In genomic region chr13:28204690-28205443, GRCh38 we compare ENCODE assay signal across 12 cellular contexts.
DNase-seq lines count a peak whose midpoint lies in the region; ATAC-seq lines count a peak whose summit lies in the region.
"Had no signal": no experiment of that assay in that cellular context is flagged by ENCODE, and none has a peak within 500 bp of the region (broad histone marks: within the 10 kb centered on the region; RNA-seq: fewer than 3 reads in every experiment).

No MANE protein-coding gene starts in this region.

- intact Hi-C loops in left ventricle myocardium superior (cut with micrococcal nuclease), result no loop called here

- H3K36me3 Mint-ChIP-seq in activated CD8-positive, alpha-beta memory T cell treated with anti-CD3 and anti-CD28 coated beads, Interleukin-2, amount 10 ng/mL, durations not matched to agents 7 days and 5 days, result peaks cover 26% of the 10 kb centered on the region
- peaks cover 47% of the 10 kb centered on the region for H3K36me3 Mint-ChIP-seq in activated naive CD8-positive, alpha-beta T cell treated with anti-CD3 and anti-CD28 coated beads for 36 hours
- H3K36me3 Mint-ChIP-seq in stimulated activated effector memory CD8-positive, alpha-beta T cell treated with anti-CD3 and anti-CD28 coated beads, Interleukin-12 subunit alpha, Interleukin-12 subunit beta, amount 100 ng/mL, for 72 hours, result peaks cover 61% of the 10 kb centered on the region

- DNase-seq in activated CD8-positive, alpha-beta memory T cell treated with anti-CD3 and anti-CD28 coated beads, Interleukin-2, amount 50 U/mL, for 48 hours, result peak; percentile 65
- DNase-seq in activated CD8-positive, alpha-beta memory T cell treated with anti-CD3 and anti-CD28 coated beads, Interleukin-2, amount 10 ng/mL, durations not matched to agents 7 days and 5 days, result no peak
- peak; percentile 57 for DNase-seq in activated naive CD8-positive, alpha-beta T cell treated with anti-CD3 and anti-CD28 coated beads for 36 hours
- no peak for DNase-seq in stimulated activated effector memory CD8-positive, alpha-beta T cell treated with anti-CD3 and anti-CD28 coated beads, Interleukin-12 subunit alpha, Interleukin-12 subunit beta, amount 100 ng/mL, for 72 hours (ENCODE audit: low spot score in 2 of 2)
- DNase-seq in anterior cingulate cortex (lab: John Stamatoyannopoulos, UW) (no peak), left ventricle myocardium superior (no peak), activated gamma-delta T cell (lab: John Stamatoyannopoulos, UW) (no peak)
- DNase-seq: DND-41, erythroblast, KG1 had no signal

- CTCF ChIA-PET in activated CD8-positive, alpha-beta memory T cell treated with anti-CD3 and anti-CD28 coated beads, Interleukin-2, amount 10 ng/mL, durations not matched to agents 7 days and 5 days (lab: Charles Lee), result no interaction called here

- no peaks in the 10 kb centered on the region for H3K27me3 Mint-ChIP-seq in activated CD8-positive, alpha-beta memory T cell treated with anti-CD3 and anti-CD28 coated beads, Interleukin-2, amount 10 ng/mL, durations not matched to agents 7 days and 5 days
- H3K27me3 Mint-ChIP-seq in activated naive CD8-positive, alpha-beta T cell treated with anti-CD3 and anti-CD28 coated beads for 36 hours, result no peaks in the 10 kb centered on the region
- H3K27me3 Mint-ChIP-seq: central memory CD8-positive, alpha-beta T cell had no signal

- H3K4me1 Mint-ChIP-seq in activated CD8-positive, alpha-beta memory T cell treated with anti-CD3 and anti-CD28 coated beads, Interleukin-2, amount 10 ng/mL, durations not matched to agents 7 days and 5 days, result peaks cover 8% of the 10 kb centered on the region
- peaks cover 39% of the 10 kb centered on the region for H3K4me1 Mint-ChIP-seq in activated naive CD8-positive, alpha-beta T cell treated with anti-CD3 and anti-CD28 coated beads for 36 hours
- peaks cover 34% of the 10 kb centered on the region for H3K4me1 Mint-ChIP-seq in stimulated activated effector memory CD8-positive, alpha-beta T cell treated with anti-CD3 and anti-CD28 coated beads, Interleukin-12 subunit alpha, Interleukin-12 subunit beta, amount 100 ng/mL, for 72 hours

- ATAC-seq in activated CD8-positive, alpha-beta memory T cell treated with anti-CD3 and anti-CD28 coated beads, Interleukin-2, amount 10 ng/mL, durations not matched to agents 7 days and 5 days, result no peak
- ATAC-seq in HG02885 (IDR thresholded peaks at IDR 0.05; ENCODE audit: poor library complexity, unreplicated experiment) (peak; percentile 75), left ventricle myocardium superior (no peak)
- ATAC-seq in stimulated activated effector memory CD8-positive, alpha-beta T cell treated with anti-CD3 and anti-CD28 coated beads, Interleukin-12 subunit alpha, Interleukin-12 subunit beta, amount 100 ng/mL, for 72 hours, result peak; percentile 82

- no peak overlapping the region for H3K4me3 Mint-ChIP-seq in activated CD8-positive, alpha-beta memory T cell treated with anti-CD3 and anti-CD28 coated beads, Interleukin-2, amount 10 ng/mL, durations not matched to agents 7 days and 5 days
- H3K4me3 Mint-ChIP-seq in activated naive CD8-positive, alpha-beta T cell treated with anti-CD3 and anti-CD28 coated beads for 36 hours, result no peak overlapping the region
- no peak overlapping the region for H3K4me3 Mint-ChIP-seq in stimulated activated effector memory CD8-positive, alpha-beta T cell treated with anti-CD3 and anti-CD28 coated beads, Interleukin-12 subunit alpha, Interleukin-12 subunit beta, amount 100 ng/mL, for 72 hours
- H3K4me3 Mint-ChIP-seq: central memory CD8-positive, alpha-beta T cell had no signal

- H3K27ac Mint-ChIP-seq in activated CD8-positive, alpha-beta memory T cell treated with anti-CD3 and anti-CD28 coated beads, Interleukin-2, amount 10 ng/mL, durations not matched to agents 7 days and 5 days, result no peak overlapping the region
- H3K27ac Mint-ChIP-seq in activated naive CD8-positive, alpha-beta T cell treated with anti-CD3 and anti-CD28 coated beads for 36 hours, result peak overlapping the region; percentile 64
- H3K27ac Mint-ChIP-seq in stimulated activated effector memory CD8-positive, alpha-beta T cell treated with anti-CD3 and anti-CD28 coated beads, Interleukin-12 subunit alpha, Interleukin-12 subunit beta, amount 100 ng/mL, for 72 hours, result no peak overlapping the region

- H3K9me3 Mint-ChIP-seq in activated CD8-positive, alpha-beta memory T cell treated with anti-CD3 and anti-CD28 coated beads, Interleukin-2, amount 10 ng/mL, durations not matched to agents 7 days and 5 days (ENCODE audit: low read depth), result no peaks in the 10 kb centered on the region
- H3K9me3 Mint-ChIP-seq in activated naive CD8-positive, alpha-beta T cell treated with anti-CD3 and anti-CD28 coated beads for 36 hours, result peaks cover 3% of the 10 kb centered on the region
- H3K9me3 Mint-ChIP-seq in stimulated activated effector memory CD8-positive, alpha-beta T cell treated with anti-CD3 and anti-CD28 coated beads, Interleukin-12 subunit alpha, Interleukin-12 subunit beta, amount 100 ng/mL, for 72 hours, result no peaks in the 10 kb centered on the region
- H3K9me3 Mint-ChIP-seq: central memory CD8-positive, alpha-beta T cell had no signal

Comparison
In these comparisons a context has a peak if more than half of its experiments do, and no peak if none do; other contexts are left out.
1. DNase-seq: peak in activated CD8-positive, alpha-beta memory T cell treated with anti-CD3 and anti-CD28 coated beads, Interleukin-2, amount 50 U/mL, for 48 hours (single experiment) and activated naive CD8-positive, alpha-beta T cell treated with anti-CD3 and anti-CD28 coated beads for 36 hours (single experiment); none in activated CD8-positive, alpha-beta memory T cell treated with anti-CD3 and anti-CD28 coated beads, Interleukin-2, amount 10 ng/mL, durations not matched to agents 7 days and 5 days (single experiment), stimulated activated effector memory CD8-positive, alpha-beta T cell treated with anti-CD3 and anti-CD28 coated beads, Interleukin-12 subunit alpha, Interleukin-12 subunit beta, amount 100 ng/mL, for 72 hours (0 of 2), anterior cingulate cortex (0 of 58), left ventricle myocardium superior (single experiment) and activated gamma-delta T cell (single experiment).
2. ATAC-seq: peak in HG02885 (single experiment) and stimulated activated effector memory CD8-positive, alpha-beta T cell treated with anti-CD3 and anti-CD28 coated beads, Interleukin-12 subunit alpha, Interleukin-12 subunit beta, amount 100 ng/mL, for 72 hours (single experiment); none in activated CD8-positive, alpha-beta memory T cell treated with anti-CD3 and anti-CD28 coated beads, Interleukin-2, amount 10 ng/mL, durations not matched to agents 7 days and 5 days (single experiment) and left ventricle myocardium superior (single experiment).